In genomic region chr11:77126861-77127673, GRCh38 we compare ENCODE assay signal across 8 cellular contexts. TPM values are rescaled to one million over a fixed set of nuclear protein-coding genes. Genes with fewer than 3 reads are reported as not detected.
A peak's percentile ranks its signal among the peaks of the same experiment; 100 is the strongest.
DNase-seq lines count a peak whose midpoint lies in the region; ATAC-seq and TF ChIP-seq lines count a peak whose summit lies in the region.

No MANE protein-coding gene starts in this region.

- no peak overlapping the region for H3K4me3 ChIP-seq in GM06990 (replicated peaks; ENCODE audit: low read depth, low read length)
- H3K4me3 ChIP-seq in Jurkat, Clone E6-1 (ENCODE audit: low read length) = peak overlapping the region; percentile 45

- peaks cover 1% of the 10 kb centered on the region for H3K27me3 ChIP-seq in GM06990 (replicated peaks; ENCODE audit: control insufficient read depth, insufficient read depth, low read length)

- ATAC-seq in GM18519 (IDR thresholded peaks at IDR 0.05; ENCODE audit: low FRiP score, unreplicated experiment) = no peak

- H3K4me1 Mint-ChIP-seq in MCF 10A (ENCODE audit: insufficient read depth, unreplicated experiment) = no peaks in the 10 kb centered on the region

- TF ChIP-seq CTCF in GM06990 (IDR thresholded peaks at IDR 0.05; ENCODE audit: insufficient read depth, low read length, poor library complexity, severe bottlenecking) = peak; percentile 100
- TF ChIP-seq CTCF in MCF 10A (IDR thresholded peaks at IDR 0.05; ENCODE audit: unreplicated experiment) = peak; percentile 99

- peak overlapping the region; percentile 68 for H3K4me3 Mint-ChIP-seq in MCF 10A (ENCODE audit: unreplicated experiment)

- DNase-seq in GM06990 (ENCODE audit: extremely low read depth, insufficient read length) = peak; percentile 44
- DNase-seq in Jurkat, Clone E6-1 (ENCODE audit: low read depth, low spot score) = peak; percentile 29
- peak; percentile 69 for DNase-seq in UCSD-AML1 (lab: John Stamatoyannopoulos, UW; ENCODE audit: unreplicated experiment)
- peak; percentile 43 for DNase-seq in MCF 10A (ENCODE audit: unreplicated experiment)
- DNase-seq in inferior parietal cortex (ENCODE audit: extremely low spot score) = peak; percentile 73
- DNase-seq in stimulated activated CD4-positive, alpha-beta T cell treated with anti-CD3 and anti-CD28 coated beads, Interleukin-12 subunit alpha, Interleukin-12 subunit beta, amount 100 ng/mL, for 4 hours = peak; percentile 66
- DNase-seq in AML-193 (lab: John Stamatoyannopoulos, UW) = no peak

- H3K36me3 Mint-ChIP-seq in MCF 10A (ENCODE audit: insufficient read depth, unreplicated experiment) = no peaks in the 10 kb centered on the region

- BruUV-seq in MCF 10A (replicated peaks; lab: Mats Ljungman, UMichigan) = no TSS peak

- CTCF ChIA-PET in MCF 10A (lab: Yijun Ruan, JAX) = interaction anchor here (0.5 to 5.4 kb wide), 52 partner anchors 10 to 1609 kb away, joined by 3 to 52 read pairs (median 4); no protein-coding TSS in a partner anchor

- intact Hi-C loops in MCF 10A (cut with micrococcal nuclease) = loop anchor here (1.0 to 5.0 kb wide), 3 partner anchors 61 to 490 kb away; no protein-coding TSS in a partner anchor

- POLR2A ChIA-PET in MCF 10A (lab: Yijun Ruan, JAX) = interaction anchor here (0.7 kb wide), 1 partner anchor 52 kb away, joined by 3 read pairs; no protein-coding TSS in a partner anchor

- H3K27me3 Mint-ChIP-seq in MCF 10A (ENCODE audit: insufficient read depth, unreplicated experiment) = peaks cover 11% of the 10 kb centered on the region

- H3K9me3 Mint-ChIP-seq in MCF 10A (ENCODE audit: unreplicated experiment) = no peaks in the 10 kb centered on the region

- H3K27ac Mint-ChIP-seq in MCF 10A (ENCODE audit: low read depth, unreplicated experiment) = no peak overlapping the region

- no peaks in the 10 kb centered on the region for H3K36me3 ChIP-seq in GM06990 (ENCODE audit: control insufficient read depth, insufficient read depth, low read length)

RNA-seq across cellular contexts. Expression of gene MYO7A, which starts 1.0 kb away (rescaled TPM):
- polyA plus RNA-seq in Jurkat, Clone E6-1 (2012; ENCODE audit: insufficient read depth, insufficient read length) = 3.8 TPM
- total RNA-seq in MCF 10A (2022) = 0.26 and 0.27 TPM in 2 replicates

RNA-seq across cellular contexts. Expression of gene OMP, which starts 24.4 kb away (rescaled TPM):
- not detected for polyA plus RNA-seq in Jurkat, Clone E6-1 (2012; ENCODE audit: insufficient read depth, insufficient read length)
- total RNA-seq in MCF 10A (2022) = not detected in 2 replicates

Comparison
In these comparisons a context has a peak if more than half of its experiments do, and no peak if none do; other contexts are left out.
1. DNase-seq: peak in GM06990 (single experiment), Jurkat, Clone E6-1 (single experiment), UCSD-AML1 (single experiment), MCF 10A (single experiment), inferior parietal cortex (single experiment) and stimulated activated CD4-positive, alpha-beta T cell treated with anti-CD3 and anti-CD28 coated beads, Interleukin-12 subunit alpha, Interleukin-12 subunit beta, amount 100 ng/mL, for 4 hours (single experiment); none in AML-193 (0 of 2).